ENCODE assay signal across 20 cellular contexts in the genomic region with DNA sequence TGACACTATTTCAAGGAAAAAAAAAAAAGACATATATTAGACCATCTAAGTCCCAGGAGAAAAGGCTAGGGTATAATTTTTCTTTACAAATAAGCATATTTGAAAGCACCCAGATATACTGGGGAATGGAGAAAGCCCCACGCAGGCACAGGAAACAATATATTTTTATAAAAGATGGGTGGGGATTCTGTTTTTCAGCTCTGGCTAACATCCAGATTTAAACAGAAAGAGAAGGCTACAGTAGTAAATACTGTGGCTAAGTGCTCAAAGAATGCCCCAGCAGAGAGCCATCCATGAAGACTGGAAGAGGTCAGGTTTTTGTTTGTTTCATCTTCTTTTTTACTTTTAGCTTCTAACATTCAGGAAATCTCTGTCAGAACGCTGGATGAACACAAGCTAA.
"Had no signal": no experiment of that assay in that cellular context is flagged by ENCODE, and none has a peak within 500 bp of the region (broad histone marks: within the 10 kb centered on the region; RNA-seq: fewer than 3 reads in every experiment).

No MANE protein-coding gene starts in this region.

- DNase-seq: effector CD4-positive, alpha-beta T cell; foreskin melanocyte; left ventricle myocardium inferior; mesendoderm; naive B cell; nucleus accumbens; ovary; sigmoid colon; stimulated activated CD4-positive, alpha-beta T cell treated with anti-CD3 and anti-CD28 coated beads, Interleukin-2, amount 100 ng/mL, for 24 hours; stimulated activated CD4-positive, alpha-beta T cell treated with anti-CD3 and anti-CD28 coated beads, Interleukin-4, amount 100 ng/mL, for 4 hours; stomach; substantia nigra; transverse colon had no signal

- FAIRE-seq: keratinocyte had no signal

- H3K4me3 ChIP-seq: coronary artery, left ventricle myocardium inferior, lung, neural progenitor cell, ovary, right atrium auricular region, sigmoid colon, skin epidermis, stomach, thoracic aorta, transverse colon had no signal

- H3K27me3 Mint-ChIP-seq: naive B cell had no signal

- H3K27ac Mint-ChIP-seq: neural progenitor cell had no signal

- H3K27ac ChIP-seq: coronary artery, left ventricle myocardium inferior, neural progenitor cell, ovary, right atrium auricular region, sigmoid colon, skin epidermis, stomach, thoracic aorta, transverse colon had no signal

- H3K4me1 ChIP-seq: neural progenitor cell, right atrium auricular region, transverse colon had no signal

- H3K4me1 Mint-ChIP-seq: neural progenitor cell had no signal

- H3K36me3 ChIP-seq: ovary had no signal

- H3K4me3 Mint-ChIP-seq: neural progenitor cell had no signal
